ENCODE assay signal across 8 cellular contexts in genomic region chrX:153924149-153924861, GRCh38. TPM values are rescaled to one million over a fixed set of nuclear protein-coding genes. Genes with fewer than 3 reads are reported as not detected.
A peak's percentile ranks its signal among the peaks of the same experiment; 100 is the strongest.
DNase-seq lines count a peak whose midpoint lies in the region; ATAC-seq, FAIRE-seq and TF ChIP-seq lines count a peak whose summit lies in the region.

No MANE protein-coding gene starts in this region.

- H3K9me3 Mint-ChIP-seq in activated T-helper 1 cell treated with anti-CD3 and anti-CD28 coated beads, Interleukin-12 subunit alpha, Interleukin-12 subunit beta, Interleukin-2, Interleukin-4 antibody, amounts not matched to agents 30 ng/mL and 10 ng/mL and 1 ng/mL, durations not matched to agents 14 hours and 24 hours and 36 hours = no peaks in the 10 kb centered on the region

- H3K36me3 ChIP-seq in upper lobe of left lung = no peaks in the 10 kb centered on the region

- peaks cover 30% of the 10 kb centered on the region for H3K4me1 Mint-ChIP-seq in activated T-helper 1 cell treated with anti-CD3 and anti-CD28 coated beads, Interleukin-12 subunit alpha, Interleukin-12 subunit beta, Interleukin-2, Interleukin-4 antibody, amounts not matched to agents 30 ng/mL and 10 ng/mL and 1 ng/mL, durations not matched to agents 14 hours and 24 hours and 36 hours (ENCODE audit: low read depth)

- intact Hi-C loops in activated T-helper 1 cell treated with anti-CD3 and anti-CD28 coated beads, Interleukin-12 subunit alpha, Interleukin-12 subunit beta, Interleukin-2, Interleukin-4 antibody, amounts not matched to agents 30 ng/mL and 10 ng/mL and 1 ng/mL, durations not matched to agents 14 hours and 24 hours and 36 hours (cut with micrococcal nuclease) = loop anchor here (2.0 to 10.0 kb wide), 2 partner anchors 126 to 470 kb away; partner anchors contain the start of gene RPL10

- TF ChIP-seq EP300 in A549 (IDR thresholded peaks at IDR 0.05) (no peak), upper lobe of left lung (IDR thresholded peaks at IDR 0.05) (no peak)

- no peaks in the 10 kb centered on the region for H3K27me3 Mint-ChIP-seq in activated T-helper 1 cell treated with anti-CD3 and anti-CD28 coated beads, Interleukin-12 subunit alpha, Interleukin-12 subunit beta, Interleukin-2, Interleukin-4 antibody, amounts not matched to agents 30 ng/mL and 10 ng/mL and 1 ng/mL, durations not matched to agents 14 hours and 24 hours and 36 hours (ENCODE audit: insufficient read depth)

- H3K27me3 ChIP-seq in upper lobe of left lung = peaks cover 0 to 13% (median 0%) of the 10 kb centered on the region in 4 donors

- WGBS in A549 (ENCODE audit: missing lambda C conversion rate) = 59% methylated on average over 14 of the region's 14 CpGs
- 0 to 34% methylated on average over 3 to 14 of the region's 14 CpGs for WGBS in upper lobe of left lung, 2 donors

- ATAC-seq in A549 (0 out of 6 replicates have a peak, but pooled peaks of 1 of the 2 experiments have one; percentile 5), upper lobe of left lung (ENCODE audit: low FRiP score in 2 of 2) (no peak), GM19324 (IDR thresholded peaks at IDR 0.05; ENCODE audit: low FRiP score, unreplicated experiment) (no peak), HG03460 (IDR thresholded peaks at IDR 0.05; ENCODE audit: unreplicated experiment) (no peak)

- no peak overlapping the region for H3K4me3 ChIP-seq in A549
- peak overlapping the region in 3 of 4 donors; percentile 50 to 62 (median 59) for H3K4me3 ChIP-seq in upper lobe of left lung

- H3K27ac ChIP-seq in A549 (no peak overlapping the region), upper lobe of left lung (peak overlapping the region; percentile 92 to 98 (median 95))

- POLR2A ChIA-PET in A549 (lab: Yijun Ruan, JAX) = interaction anchor here (1.0 kb wide), 1 partner anchor 11 kb away, joined by 3 read pairs; no protein-coding TSS in a partner anchor

- H3K27ac Mint-ChIP-seq in activated T-helper 1 cell treated with anti-CD3 and anti-CD28 coated beads, Interleukin-12 subunit alpha, Interleukin-12 subunit beta, Interleukin-2, Interleukin-4 antibody, amounts not matched to agents 30 ng/mL and 10 ng/mL and 1 ng/mL, durations not matched to agents 14 hours and 24 hours and 36 hours = peak overlapping the region; percentile 95

- H3K4me3 Mint-ChIP-seq in activated T-helper 1 cell treated with anti-CD3 and anti-CD28 coated beads, Interleukin-12 subunit alpha, Interleukin-12 subunit beta, Interleukin-2, Interleukin-4 antibody, amounts not matched to agents 30 ng/mL and 10 ng/mL and 1 ng/mL, durations not matched to agents 14 hours and 24 hours and 36 hours = peak overlapping the region; percentile 96

- TF ChIP-seq RAD21 in A549 (conservative IDR thresholded peaks at IDR 0.05 in 1 of 2, IDR thresholded peaks at IDR 0.05 in 1 of 2) = peak in 1 of 2 experiments; percentile 31; a peak in 1 of 5 replicates

- H3K4me1 ChIP-seq in A549 = peaks cover 12% of the 10 kb centered on the region
- H3K4me1 ChIP-seq in upper lobe of left lung = peaks cover 20 to 81% (median 42%) of the 10 kb centered on the region in 4 donors

- H3K4me2 ChIP-seq in A549 = no peak overlapping the region

- TF ChIP-seq CTCF in A549 (IDR thresholded peaks at IDR 0.05) = no peak
- peak in 4 of 6 experiments; percentile 26 to 37 (median 33) for TF ChIP-seq CTCF in upper lobe of left lung (IDR thresholded peaks at IDR 0.05)

- CTCF ChIA-PET in A549 (lab: Yijun Ruan, JAX) = interaction anchor here (1.0 to 25.1 kb wide), 6 partner anchors 9 to 161 kb away, joined by 3 to 363 read pairs (median 18); partner anchors contain the start of genes NAA10, PLXNB3 and RENBP

- FAIRE-seq in A549 (lab: Jason Lieb, UNC) = no peak

- TF ChIP-seq POLR2A in A549 (IDR thresholded peaks at IDR 0.05; ENCODE audit: low read length) = no peak
- TF ChIP-seq POLR2A in upper lobe of left lung (IDR thresholded peaks at IDR 0.05) = peak in 1 of 4 donors; percentile 16

- peaks cover 6% of the 10 kb centered on the region for H3K36me3 Mint-ChIP-seq in activated T-helper 1 cell treated with anti-CD3 and anti-CD28 coated beads, Interleukin-12 subunit alpha, Interleukin-12 subunit beta, Interleukin-2, Interleukin-4 antibody, amounts not matched to agents 30 ng/mL and 10 ng/mL and 1 ng/mL, durations not matched to agents 14 hours and 24 hours and 36 hours (ENCODE audit: low read depth)

- peak; percentile 34 to 65 for DNase-seq in A549 (ENCODE audit: low read depth in 1 of 2, low spot score in 1 of 2)
- peak; percentile 64 for DNase-seq in EH (ENCODE audit: low read depth)
- DNase-seq in NCI-H1694 (lab: John Stamatoyannopoulos, UW) = peak; percentile 57
- DNase-seq in activated T-helper 1 cell treated with anti-CD3 and anti-CD28 coated beads, Interleukin-12 subunit alpha, Interleukin-12 subunit beta, Interleukin-2, Interleukin-4 antibody, amounts not matched to agents 30 ng/mL and 10 ng/mL and 1 ng/mL, durations not matched to agents 14 hours and 24 hours and 36 hours (ENCODE audit: low spot score) = no peak
- peak; percentile 69 for DNase-seq in hepatic stellate cell (ENCODE audit: low spot score)
- peak in 1 of 2 donors; percentile 68 for DNase-seq in upper lobe of left lung

- H3K9me3 ChIP-seq in A549 (no peaks in the 10 kb centered on the region), upper lobe of left lung (no peaks in the 10 kb centered on the region)

TF ChIP-seq in A549, 52 proteins besides CTCF, POLR2A, EP300 and RAD21 (continues in another document):
- TF ChIP-seq RCOR1 (IDR thresholded peaks at IDR 0.05; ENCODE audit: low read depth, low read length) = no peak
- TF ChIP-seq ESRRA (IDR thresholded peaks at IDR 0.05; ENCODE audit: borderline replicate concordance, low read length) = no peak
- no peak for TF ChIP-seq POLR2AphosphoS2 (conservative IDR thresholded peaks at IDR 0.05; ENCODE audit: low read length)
- TF ChIP-seq KDM5A (IDR thresholded peaks at IDR 0.05) = no peak

RNA-seq across cellular contexts. Expression of gene ARHGAP4, which starts 1.8 kb away (rescaled TPM):
- 0.78 and 0.95 TPM in 2 replicates for polyA plus RNA-seq in A549 (2011; rRNA removed)
- 0.70 and 0.82 TPM in 2 replicates for polyA plus RNA-seq in A549 (2012; cell fraction: cytosol; rRNA removed)
- 8.9 and 9.7 TPM in 2 replicates for polyA plus RNA-seq in A549 (2012; cell fraction: nucleus; rRNA removed)
- polyA plus RNA-seq in A549 (2017; fragmentation: RNase III; extraction: RNeasy Plus Mini Kit Qiagen cat#74134 plus additional on column Dnase treatment) = 0.98 to 2.3 TPM (median 1.1 TPM) in 3 replicates
- polyA minus RNA-seq in A549 (2011; rRNA and poly(A)+ RNA removed) = 2.1 and 2.8 TPM in 2 replicates
- total RNA-seq in activated T-helper 1 cell treated with anti-CD3 and anti-CD28 coated beads, Interleukin-12 subunit alpha, Interleukin-12 subunit beta, Interleukin-2, Interleukin-4 antibody, amounts not matched to agents 30 ng/mL and 10 ng/mL and 1 ng/mL, durations not matched to agents 14 hours and 24 hours and 36 hours = 128 TPM in 2 replicates
- total RNA-seq in upper lobe of left lung = 100 to 1,000 TPM in 2 of 6 donors, 10 to 100 TPM in 4; 33.4 to 353 (median 82.6) TPM

RNA-seq across cellular contexts. Expression of gene NAA10, which starts 10.5 kb away (rescaled TPM):
- polyA plus RNA-seq in A549 (2011; rRNA removed) (63.5 and 88.8 TPM in 2 replicates), A549 (2017; fragmentation: RNase III; extraction: RNeasy Plus Mini Kit Qiagen cat#74134 plus additional on column Dnase treatment) (230 to 251 TPM (median 237 TPM) in 3 replicates)
- 224 and 258 TPM in 2 replicates for polyA plus RNA-seq in A549 (2012; cell fraction: cytosol; rRNA removed)
- 239 and 267 TPM in 2 replicates for polyA plus RNA-seq in A549 (2012; cell fraction: nucleus; rRNA removed)
- 77.6 and 92.3 TPM in 2 replicates for polyA minus RNA-seq in A549 (2011; rRNA and poly(A)+ RNA removed)
- 150 and 156 TPM in 2 replicates for total RNA-seq in activated T-helper 1 cell treated with anti-CD3 and anti-CD28 coated beads, Interleukin-12 subunit alpha, Interleukin-12 subunit beta, Interleukin-2, Interleukin-4 antibody, amounts not matched to agents 30 ng/mL and 10 ng/mL and 1 ng/mL, durations not matched to agents 14 hours and 24 hours and 36 hours
- total RNA-seq in upper lobe of left lung = 100 to 1,000 TPM in 2 of 6 donors, 10 to 100 TPM in 4; 30.7 to 116 (median 76.2) TPM

RNA-seq across cellular contexts. Expression of gene AVPR2, which starts 19.8 kb away (rescaled TPM):
- polyA plus RNA-seq in A549 (2011; rRNA removed) = not detected in 2 replicates
- polyA plus RNA-seq in A549 (2012; cell fraction: cytosol; rRNA removed) = 0.03 and 0.05 TPM in 2 replicates
- polyA plus RNA-seq in A549 (2012; cell fraction: nucleus; rRNA removed) = 0.04 TPM in 1 of 2 replicates, not detected in the other
- 0.05 TPM in 1 of 3 replicates, not detected in the others for polyA plus RNA-seq in A549 (2017; fragmentation: RNase III; extraction: RNeasy Plus Mini Kit Qiagen cat#74134 plus additional on column Dnase treatment)
- not detected in 2 replicates for polyA minus RNA-seq in A549 (2011; rRNA and poly(A)+ RNA removed)
- not detected in 2 replicates for total RNA-seq in activated T-helper 1 cell treated with anti-CD3 and anti-CD28 coated beads, Interleukin-12 subunit alpha, Interleukin-12 subunit beta, Interleukin-2, Interleukin-4 antibody, amounts not matched to agents 30 ng/mL and 10 ng/mL and 1 ng/mL, durations not matched to agents 14 hours and 24 hours and 36 hours
- total RNA-seq in upper lobe of left lung = 1 to 10 TPM in 3 of 6 donors, not detected in 3; 1.2 to 2.8 (median 1.4) TPM

RNA-seq across cellular contexts. Expression of gene RENBP, which starts 20.1 kb away (rescaled TPM):
- polyA plus RNA-seq in A549 (2011; rRNA removed) = not detected in 2 replicates
- polyA plus RNA-seq in A549 (2012; cell fraction: cytosol; rRNA removed) = 0.05 and 0.07 TPM in 2 replicates
- polyA plus RNA-seq in A549 (2012; cell fraction: nucleus; rRNA removed) = 0.19 and 0.27 TPM in 2 replicates
- not detected in 3 replicates for polyA plus RNA-seq in A549 (2017; fragmentation: RNase III; extraction: RNeasy Plus Mini Kit Qiagen cat#74134 plus additional on column Dnase treatment)
- not detected in 2 replicates for polyA minus RNA-seq in A549 (2011; rRNA and poly(A)+ RNA removed)
- 12.8 and 14.0 TPM in 2 replicates for total RNA-seq in activated T-helper 1 cell treated with anti-CD3 and anti-CD28 coated beads, Interleukin-12 subunit alpha, Interleukin-12 subunit beta, Interleukin-2, Interleukin-4 antibody, amounts not matched to agents 30 ng/mL and 10 ng/mL and 1 ng/mL, durations not matched to agents 14 hours and 24 hours and 36 hours
- 10 to 100 TPM; 32.8 to 81.7 (median 54.5) TPM for total RNA-seq in upper lobe of left lung

RNA-seq across cellular contexts. Expression of gene L1CAM, which starts 38.3 kb away (rescaled TPM):
- polyA plus RNA-seq in A549 (2011; rRNA removed) (1.9 and 3.1 TPM in 2 replicates), A549 (2017; fragmentation: RNase III; extraction: RNeasy Plus Mini Kit Qiagen cat#74134 plus additional on column Dnase treatment) (12.8 to 14.2 TPM (median 13.3 TPM) in 3 replicates)
- 2.7 and 4.0 TPM in 2 replicates for polyA plus RNA-seq in A549 (2012; cell fraction: cytosol; rRNA removed)
- 10.8 and 12.9 TPM in 2 replicates for polyA plus RNA-seq in A549 (2012; cell fraction: nucleus; rRNA removed)
- 4.3 and 5.0 TPM in 2 replicates for polyA minus RNA-seq in A549 (2011; rRNA and poly(A)+ RNA removed)
- total RNA-seq in activated T-helper 1 cell treated with anti-CD3 and anti-CD28 coated beads, Interleukin-12 subunit alpha, Interleukin-12 subunit beta, Interleukin-2, Interleukin-4 antibody, amounts not matched to agents 30 ng/mL and 10 ng/mL and 1 ng/mL, durations not matched to agents 14 hours and 24 hours and 36 hours = 1.7 and 3.3 TPM in 2 replicates
- total RNA-seq in upper lobe of left lung = 10 to 100 TPM in 1 of 6 donors, 1 to 10 TPM in 2, under 1 TPM in 2, not detected in 1; 0.52 to 10.0 (median 1.1) TPM

Comparison
In these comparisons a context has a peak if more than half of its experiments do, and no peak if none do; other contexts are left out.
1. H3K27ac ChIP-seq: peak in upper lobe of left lung (4 of 4); none in A549 (0 of 2).